16 cellular contexts compared by ENCODE assay signal in genomic region chr3:100825574-100825973, GRCh38.
DNase-seq lines count a peak whose midpoint lies in the region; ATAC-seq and TF ChIP-seq lines count a peak whose summit lies in the region.
"Had no signal": no experiment of that assay in that cellular context is flagged by ENCODE, and none has a peak within 500 bp of the region (broad histone marks: within the 10 kb centered on the region; RNA-seq: fewer than 3 reads in every experiment).

No MANE protein-coding gene starts in this region.

- TF ChIP-seq CTCF in cardiac muscle cell (IDR thresholded peaks at IDR 0.05; ENCODE audit: low read depth, low read length): no peak

- peak; percentile 13 to 33 for DNase-seq in cardiac muscle cell (ENCODE audit: low read depth in 1 of 2, low spot score in 1 of 2)
- DNase-seq in left cardiac atrium: no peak
- DNase-seq in NCI-H748 treated with DMSO at 0.1 percent for 48 hours (lab: John Stamatoyannopoulos, UW): peak; percentile 15
- peak; percentile 75 for DNase-seq in dermis blood vessel endothelial cell
- DNase-seq: ACHN; CD4-positive, alpha-beta memory T cell; IMR-90; MV-4-11; NCI-H446 treated with DMSO at 0.1 percent for 48 hours; T-helper 2 cell had no signal

- no peaks in the 10 kb centered on the region for H3K36me3 ChIP-seq in cardiac muscle cell

- ATAC-seq in left cardiac atrium (no peak), HG03571 (IDR thresholded peaks at IDR 0.05; ENCODE audit: unreplicated experiment) (no peak), GM18868 (IDR thresholded peaks at IDR 0.05; ENCODE audit: unreplicated experiment) (no peak), GM18517 (IDR thresholded peaks at IDR 0.05; ENCODE audit: unreplicated experiment) (no peak)
- ATAC-seq: Panc1, Right ventricle myocardium inferior, SK-N-SH treated with all-trans-retinoic acid at 6 μM for 48 hours had no signal

- no peak overlapping the region for H3K27ac ChIP-seq in cardiac muscle cell

- no peaks in the 10 kb centered on the region for H3K4me1 ChIP-seq in cardiac muscle cell (ENCODE audit: low read depth)

- H3K27me3 ChIP-seq in cardiac muscle cell: no peaks in the 10 kb centered on the region

- no peaks in the 10 kb centered on the region for H3K9me3 ChIP-seq in cardiac muscle cell (ENCODE audit: low read depth)

- intact Hi-C loops in left cardiac atrium (cut with DNase I): no loop called here

- no peak overlapping the region for H3K4me3 ChIP-seq in cardiac muscle cell
